Comparison of ENCODE assay signal across 19 cellular contexts in genomic region chr9:27848315-27848714, GRCh38.
A peak's percentile ranks its signal among the peaks of the same experiment; 100 is the strongest.
DNase-seq lines count a peak whose midpoint lies in the region; ATAC-seq, FAIRE-seq and TF ChIP-seq lines count a peak whose summit lies in the region.
"Had no signal": no experiment of that assay in that cellular context is flagged by ENCODE, and none has a peak within 500 bp of the region (broad histone marks: within the 10 kb centered on the region; RNA-seq: fewer than 3 reads in every experiment).

No MANE protein-coding gene starts in this region.

- H3K9me3 ChIP-seq in IMR-90 (ENCODE audit: control insufficient read depth, insufficient read depth, low read length) (no peaks in the 10 kb centered on the region), HepG2 (ENCODE audit: low read length) (no peaks in the 10 kb centered on the region)
- H3K9me3 ChIP-seq: Caco-2 had no signal

- H3K56ac ChIP-seq in IMR-90 (ENCODE audit: extremely low read depth, insufficient read depth, low read length), result no peak overlapping the region

- H3K4me3 ChIP-seq in IMR-90 (ENCODE audit: insufficient read depth, low read depth, low read length), result no peak overlapping the region
- no peak overlapping the region for H3K4me3 ChIP-seq in HepG2 (replicated peaks in 1 of 3; ENCODE audit: insufficient read depth in 1 of 3, low read depth in 2 of 3, low read length in 3 of 3)
- H3K4me3 ChIP-seq: BLaER1 treated with 17β-estradiol and CSF1 and Interleukin-3, amounts not matched to agents 10 nM and 100 nM had no signal

- no peaks in the 10 kb centered on the region for H3K79me2 ChIP-seq in HepG2 (ENCODE audit: insufficient read depth, low read length)

- no peak overlapping the region for H3K23ac ChIP-seq in IMR-90 (ENCODE audit: low read depth, low read length)

- ATAC-seq in IMR-90 (ENCODE audit: low read depth), result no peak
- no peak for ATAC-seq in HepG2
- ATAC-seq: CD8-positive, alpha-beta T cell had no signal

- no peak overlapping the region for H2BK120ac ChIP-seq in IMR-90 (ENCODE audit: low read depth, low read length)

- TF ChIP-seq POLR2A in IMR-90 (IDR thresholded peaks at IDR 0.05; ENCODE audit: low read depth, low read length) (no peak), HepG2 (IDR thresholded peaks at IDR 0.05; ENCODE audit: insufficient read depth in 1 of 2, low read depth in 2 of 2, low read length in 2 of 2) (no peak)

- H2BK20ac ChIP-seq in IMR-90 (ENCODE audit: low read depth, low read length), result no peak overlapping the region

- H4K20me1 ChIP-seq in IMR-90 (ENCODE audit: insufficient read depth, low read length) (no peaks in the 10 kb centered on the region), HepG2 (ENCODE audit: insufficient read depth, low read length) (no peaks in the 10 kb centered on the region)
- H4K20me1 ChIP-seq: BLaER1 treated with 17β-estradiol and CSF1 and Interleukin-3, amounts not matched to agents 10 nM and 100 nM had no signal

- H3K27me3 ChIP-seq in IMR-90 (ENCODE audit: control insufficient read depth, insufficient read depth, low read length), result no peaks in the 10 kb centered on the region
- no peaks in the 10 kb centered on the region; a peak in 1 of 5 replicates for H3K27me3 ChIP-seq in HepG2 (ENCODE audit: control insufficient read depth in 1 of 2, insufficient read depth in 2 of 2, low read length in 2 of 2)
- H3K27me3 ChIP-seq: BLaER1 treated with 17β-estradiol and CSF1 and Interleukin-3, amounts not matched to agents 10 nM and 100 nM had no signal

- dilution Hi-C loops in IMR-90 (cut with HindIII; ENCODE audit: low sequenced_read_pairs, unreplicated experiment), result no loop called here

- TF ChIP-seq EP300 in HepG2 (IDR thresholded peaks at IDR 0.05; ENCODE audit: low read depth in 2 of 2, low read length in 2 of 2) (no peak), HepG2 (CRISPR knock-in tag; IDR thresholded peaks at IDR 0.05; ENCODE audit: borderline replicate concordance) (no peak)

- no peak overlapping the region for H2BK5ac ChIP-seq in IMR-90 (ENCODE audit: low read depth, low read length, poor library complexity, severe bottlenecking)

- no peak overlapping the region for H2BK15ac ChIP-seq in IMR-90 (ENCODE audit: low read depth, low read length)

- H3K9me1 ChIP-seq in IMR-90 (ENCODE audit: insufficient read depth, low read length), result no peaks in the 10 kb centered on the region

- no peak overlapping the region for H3K14ac ChIP-seq in IMR-90 (replicated peaks; ENCODE audit: low read depth, low read length)

- H2AK5ac ChIP-seq in IMR-90 (ENCODE audit: low read depth, low read length), result no peak overlapping the region

- H3K18ac ChIP-seq in IMR-90 (ENCODE audit: low read depth, low read length), result no peak overlapping the region

- TF ChIP-seq RAD21 in IMR-90 (IDR thresholded peaks at IDR 0.05; ENCODE audit: low read length), result no peak
- no peak for TF ChIP-seq RAD21 in HepG2 (CRISPR knock-in tag; IDR thresholded peaks at IDR 0.05)

- H3K4me1 ChIP-seq in IMR-90 (ENCODE audit: control insufficient read depth, insufficient read depth, low read length) (no peaks in the 10 kb centered on the region), HepG2 (ENCODE audit: insufficient read depth, low read length) (no peaks in the 10 kb centered on the region)
- H3K4me1 ChIP-seq: Caco-2 had no signal

- FAIRE-seq in HepG2 (lab: Jason Lieb, UNC), result no peak
- FAIRE-seq: A204.1, G401.6, GM12891, GM19239 had no signal

- no peaks in the 10 kb centered on the region for H3K79me1 ChIP-seq in IMR-90 (ENCODE audit: low read depth in 1 of 2, low read length in 2 of 2)

- H3K36me3 ChIP-seq in IMR-90 (ENCODE audit: control insufficient read depth, insufficient read depth, low read length), result no peaks in the 10 kb centered on the region
- H3K36me3 ChIP-seq in HepG2 (replicated peaks in 1 of 2; ENCODE audit: control insufficient read depth in 1 of 2, insufficient read depth in 2 of 2, low read length in 2 of 2), result no peaks in the 10 kb centered on the region
- H3K36me3 ChIP-seq: BLaER1 treated with 17β-estradiol and CSF1 and Interleukin-3, amounts not matched to agents 10 nM and 100 nM had no signal

- no TSS peak for BruUV-seq in IMR-90 (replicated peaks; lab: Mats Ljungman, UMichigan)
- BruUV-seq in HepG2 (replicated peaks; lab: Mats Ljungman, UMichigan), result no TSS peak

- in situ Hi-C loops in IMR-90 (cut with MboI; ENCODE audit: low sequenced_read_pairs), result no loop called here
- in situ Hi-C loops in HepG2 (cut with HindIII; ENCODE audit: extremely low pct_ligation_motif_present, low pct_unique_long_range_greater_than_20kb), result no loop called here

- no peak overlapping the region for H2AFZ ChIP-seq in IMR-90 (replicated peaks; ENCODE audit: low read length, poor library complexity)
- no peak overlapping the region for H2AFZ ChIP-seq in HepG2 (ENCODE audit: low read length)

- intact Hi-C loops in IMR-90 (cut with micrococcal nuclease), result no loop called here
- intact Hi-C loops in HepG2 (cut with micrococcal nuclease; ENCODE audit: unreplicated experiment), result no loop called here

- no CpG with 5 or more reads among the region's 2 CpGs for WGBS in IMR-90 (ENCODE audit: extremely low coverage in 2 of 2, insufficient read length in 1 of 2), 2 experiments
- 59% methylated on average over 2 of the region's 2 CpGs for WGBS in HepG2 (ENCODE audit: low lambda C conversion rate)

- no peak overlapping the region for H4K91ac ChIP-seq in IMR-90 (ENCODE audit: insufficient read depth, low read depth, low read length)

- H3K9ac ChIP-seq in IMR-90 (ENCODE audit: low read depth, low read length) (no peak overlapping the region), HepG2 (ENCODE audit: insufficient read depth, low read depth, low read length) (no peak overlapping the region)
- H3K9ac ChIP-seq: BLaER1 treated with 17β-estradiol and CSF1 and Interleukin-3, amounts not matched to agents 10 nM and 100 nM had no signal

- H3K4me2 ChIP-seq in IMR-90 (ENCODE audit: low read depth, low read length), result no peak overlapping the region
- H3K4me2 ChIP-seq in HepG2 (ENCODE audit: low read depth, low read length), result no peak overlapping the region
- H3K4me2 ChIP-seq: BLaER1 treated with 17β-estradiol and CSF1 and Interleukin-3, amounts not matched to agents 10 nM and 100 nM had no signal

- CTCF ChIA-PET in IMR-90 (lab: Yijun Ruan, JAX) (no interaction called here), HepG2 (lab: Yijun Ruan, JAX; ENCODE audit: low intra/inter-chr PET ratio, low total read pairs) (no interaction called here)

- TF ChIP-seq CTCF in IMR-90 (conservative IDR thresholded peaks at IDR 0.05; ENCODE audit: low read depth, low read length), result no peak
- no peak for TF ChIP-seq CTCF in HepG2 (CRISPR knock-in tag; IDR thresholded peaks at IDR 0.05)

- H3K4ac ChIP-seq in IMR-90 (ENCODE audit: low read depth, low read length), result no peak overlapping the region

- H4K8ac ChIP-seq in IMR-90 (ENCODE audit: low read depth in 2 of 2, low read length in 2 of 2), result no peak overlapping the region

- no peak for DNase-seq in IMR-90
- no peak for DNase-seq in HepG2 (ENCODE audit: low spot score)
- DNase-seq in NCI-H524 treated with DMSO at 0.1 percent for 48 hours (lab: John Stamatoyannopoulos, UW), result no peak
- DNase-seq in NCI-H2107 (lab: John Stamatoyannopoulos, UW), result no peak
- DNase-seq in Kasumi-1 (lab: John Stamatoyannopoulos, UW), result no peak
- DNase-seq: 8988T; AML-193; Caco-2; Calu3; CD4-positive, alpha-beta T cell; CD8-positive, alpha-beta T cell; DMS79 treated with DMSO at 0.1 percent for 48 hours; GF-D8 had no signal

- no peak overlapping the region for H2AK9ac ChIP-seq in IMR-90 (replicated peaks; ENCODE audit: low read depth, low read length, poor library complexity)

- H3K27ac ChIP-seq in IMR-90 (ENCODE audit: insufficient read depth, low read length) (no peak overlapping the region), HepG2 (ENCODE audit: extremely low read length, insufficient read depth, low read length) (no peak overlapping the region)
- H3K27ac ChIP-seq: BLaER1 treated with 17β-estradiol and CSF1 and Interleukin-3, amounts not matched to agents 10 nM and 100 nM; C4-2B had no signal

- POLR2A ChIA-PET in IMR-90 (lab: Charles Lee; ENCODE audit: unreplicated experiment) (no interaction called here), HepG2 (lab: Yijun Ruan, JAX) (no interaction called here)

- H4K5ac ChIP-seq in IMR-90 (ENCODE audit: low read depth, low read length), result no peak overlapping the region

TF ChIP-seq in IMR-90, 13 proteins besides CTCF, POLR2A, EP300 and RAD21:
- TF ChIP-seq MAFK (IDR thresholded peaks at IDR 0.05; ENCODE audit: low read depth, low read length) (peak; percentile 73), CEBPB (IDR thresholded peaks at IDR 0.05; ENCODE audit: low read depth, low read length) (no peak)

TF ChIP-seq in HepG2, 621 proteins besides CTCF, POLR2A, EP300 and RAD21:
- peak; percentile 79 for TF ChIP-seq MAFF (IDR thresholded peaks at IDR 0.05; ENCODE audit: low read depth, low read length)
- peak; percentile 76 to 87 for TF ChIP-seq MAFK (conservative IDR thresholded peaks at IDR 0.05 in 1 of 2, IDR thresholded peaks at IDR 0.05 in 1 of 2; ENCODE audit: low read length in 2 of 2)
- TF ChIP-seq ZNF180 (CRISPR knock-in tag; IDR thresholded peaks at IDR 0.05; ENCODE audit: borderline replicate concordance, low read depth), result no peak
TF ChIP-seq in HepG2: peak in this region for 2.
